In genomic region chr2:223936862-223937326, GRCh38 we compare ENCODE assay signal across 15 cellular contexts. TPM values are rescaled to one million over a fixed set of nuclear protein-coding genes. Genes with fewer than 3 reads are reported as not detected.
DNase-seq lines count a peak whose midpoint lies in the region; ATAC-seq and TF ChIP-seq lines count a peak whose summit lies in the region.
"Had no signal": no experiment of that assay in that cellular context is flagged by ENCODE, and none has a peak within 500 bp of the region (broad histone marks: within the 10 kb centered on the region; RNA-seq: fewer than 3 reads in every experiment).

No MANE protein-coding gene starts in this region.

- peak; percentile 86 for DNase-seq in HCEC 1CT
- DNase-seq in activated naive CD8-positive, alpha-beta T cell treated with anti-CD3 and anti-CD28 coated beads for 36 hours, result no peak
- no peak for DNase-seq in naive thymus-derived CD8-positive, alpha-beta T cell
- DNase-seq in stimulated activated CD4-positive, alpha-beta T cell treated with anti-CD3 and anti-CD28 coated beads, Interleukin-2, amount 100 ng/mL, for 24 hours, result no peak
- DNase-seq in ACHN, result no peak
- DNase-seq: Calu3; Karpas-422; NCI-H2081 treated with DMSO at 0.1 percent for 48 hours; psoas muscle; stimulated activated CD4-positive, alpha-beta T cell treated with anti-CD3 and anti-CD28 coated beads, Interleukin-4, amount 100 ng/mL, for 1 hour had no signal

- H3K36me3 Mint-ChIP-seq in activated naive CD8-positive, alpha-beta T cell treated with anti-CD3 and anti-CD28 coated beads for 36 hours, result peaks cover 38% of the 10 kb centered on the region
- peaks cover 0 to 11% (median 4%) of the 10 kb centered on the region in 3 donors for H3K36me3 Mint-ChIP-seq in naive thymus-derived CD8-positive, alpha-beta T cell

- no peaks in the 10 kb centered on the region for H3K27me3 ChIP-seq in neutrophil
- H3K27me3 ChIP-seq: breast epithelium had no signal

- H3K4me3 Mint-ChIP-seq in activated naive CD8-positive, alpha-beta T cell treated with anti-CD3 and anti-CD28 coated beads for 36 hours, result no peak overlapping the region
- H3K4me3 Mint-ChIP-seq in naive thymus-derived CD8-positive, alpha-beta T cell, result no peak overlapping the region

- H3K36me3 ChIP-seq in neutrophil, result no peaks in the 10 kb centered on the region
- H3K36me3 ChIP-seq: breast epithelium had no signal

- H3K27ac Mint-ChIP-seq in activated naive CD8-positive, alpha-beta T cell treated with anti-CD3 and anti-CD28 coated beads for 36 hours, result peak overlapping the region; percentile 68
- no peak overlapping the region for H3K27ac Mint-ChIP-seq in naive thymus-derived CD8-positive, alpha-beta T cell

- peak; percentile 42 for ATAC-seq in GM18498 (IDR thresholded peaks at IDR 0.05; ENCODE audit: unreplicated experiment)
- ATAC-seq in naive thymus-derived CD8-positive, alpha-beta T cell, result no peak
- ATAC-seq: HCT116, psoas muscle had no signal

- peaks cover 15 to 42% of the 10 kb centered on the region in 2 experiments for H3K4me1 ChIP-seq in neutrophil (ENCODE audit: control insufficient read depth in 1 of 2, insufficient read depth in 1 of 2, low read depth in 1 of 2, low read length in 1 of 2)

- no peaks in the 10 kb centered on the region for H3K9me3 ChIP-seq in neutrophil
- H3K9me3 ChIP-seq: breast epithelium, psoas muscle had no signal

- in situ Hi-C loops in ACHN (cut with HindIII; ENCODE audit: low pct_ligation_motif_present, low pct_unique_long_range_greater_than_20kb, low sequenced_read_pairs), result no loop called here

- no peaks in the 10 kb centered on the region for H3K27me3 Mint-ChIP-seq in activated naive CD8-positive, alpha-beta T cell treated with anti-CD3 and anti-CD28 coated beads for 36 hours
- no peaks in the 10 kb centered on the region for H3K27me3 Mint-ChIP-seq in naive thymus-derived CD8-positive, alpha-beta T cell

- peak overlapping the region; percentile 3 for H3K27ac ChIP-seq in neutrophil
- H3K27ac ChIP-seq: breast epithelium, epithelial cell of prostate, psoas muscle had no signal

- peaks cover 13% of the 10 kb centered on the region for H3K9me3 Mint-ChIP-seq in activated naive CD8-positive, alpha-beta T cell treated with anti-CD3 and anti-CD28 coated beads for 36 hours
- peaks cover 0 to 4% (median 0%) of the 10 kb centered on the region in 9 donors for H3K9me3 Mint-ChIP-seq in naive thymus-derived CD8-positive, alpha-beta T cell

- TF ChIP-seq CTCF in neutrophil (IDR thresholded peaks at IDR 0.05), result no peak

- POLR2A ChIA-PET in naive thymus-derived CD8-positive, alpha-beta T cell (lab: Charles Lee), result interaction anchor here (1.4 kb wide), 1 partner anchor 8 kb away, joined by 4 read pairs; the partner anchor contains the start of gene WDFY1

- H3K4me3 ChIP-seq in neutrophil (ENCODE audit: low read depth in 1 of 2, low read length in 1 of 2), result no peak overlapping the region
- H3K4me3 ChIP-seq: breast epithelium, psoas muscle had no signal

- H3K4me1 Mint-ChIP-seq in activated naive CD8-positive, alpha-beta T cell treated with anti-CD3 and anti-CD28 coated beads for 36 hours, result peaks cover 55% of the 10 kb centered on the region
- H3K4me1 Mint-ChIP-seq in naive thymus-derived CD8-positive, alpha-beta T cell, result peaks cover 16 to 80% (median 57%) of the 10 kb centered on the region in 4 donors

RNA-seq across cellular contexts. Expression of gene WDFY1, which starts 8.2 kb away (rescaled TPM):
- 10 to 100 TPM; 24.4 to 26.7 TPM for total RNA-seq in activated naive CD8-positive, alpha-beta T cell treated with anti-CD3 and anti-CD28 coated beads for 36 hours
- 10 to 100 TPM; 31.8 to 32.0 TPM for total RNA-seq in naive thymus-derived CD8-positive, alpha-beta T cell
- 10 to 100 TPM; 15.7 to 24.1 (median 19.1) TPM for polyA plus RNA-seq in naive thymus-derived CD8-positive, alpha-beta T cell

RNA-seq across cellular contexts. Expression of gene MRPL44, which starts 20.4 kb away (rescaled TPM):
- 10 to 100 TPM; 51.0 to 53.0 TPM for total RNA-seq in activated naive CD8-positive, alpha-beta T cell treated with anti-CD3 and anti-CD28 coated beads for 36 hours
- total RNA-seq in naive thymus-derived CD8-positive, alpha-beta T cell, result 10 to 100 TPM; 26.5 to 30.3 TPM
- 10 to 100 TPM; 29.3 to 36.4 (median 31.2) TPM for polyA plus RNA-seq in naive thymus-derived CD8-positive, alpha-beta T cell
